12 cellular contexts compared by ENCODE assay signal in the genomic region with DNA sequence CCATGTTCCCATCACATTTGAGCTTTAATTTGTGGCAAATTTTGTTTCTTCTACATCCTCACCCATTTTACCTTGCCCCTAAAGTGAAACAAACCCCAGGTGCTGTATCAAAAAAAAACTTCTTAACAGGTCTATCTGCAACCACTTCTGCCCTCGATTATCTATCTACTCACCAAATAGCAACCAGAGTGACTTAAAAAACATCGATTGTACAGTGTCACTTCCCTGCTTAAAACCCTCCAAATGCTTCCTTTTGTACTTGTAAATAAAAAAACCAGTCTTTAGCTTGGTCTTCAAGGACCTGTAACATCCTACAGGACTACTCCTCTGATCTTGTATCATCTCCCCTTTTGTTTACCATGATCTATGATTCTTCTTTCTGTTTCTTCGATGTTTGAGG.
DNase-seq lines count a peak whose midpoint lies in the region; ATAC-seq and TF ChIP-seq lines count a peak whose summit lies in the region.
"Had no signal": no experiment of that assay in that cellular context is flagged by ENCODE, and none has a peak within 500 bp of the region (broad histone marks: within the 10 kb centered on the region; RNA-seq: fewer than 3 reads in every experiment).

No MANE protein-coding gene starts in this region.

- H3K36me3 ChIP-seq in DND-41 (ENCODE audit: insufficient read depth, low read length) (peaks cover 13% of the 10 kb centered on the region), MM.1S (replicated peaks; ENCODE audit: insufficient read depth, low read length) (no peaks in the 10 kb centered on the region), skeletal muscle tissue (ENCODE audit: control insufficient read depth in 3 of 3, insufficient read depth in 3 of 3, low read length in 3 of 3) (peaks cover 0 to 15% (median 2%) of the 10 kb centered on the region in 3 donors)

- H2AFZ ChIP-seq in DND-41 (ENCODE audit: low read depth, low read length) (no peak overlapping the region), MM.1S (ENCODE audit: low read length) (peak overlapping the region; percentile 76)

- no peak for DNase-seq in DND-41
- peak; percentile 19 for DNase-seq in MM.1S
- no peak for DNase-seq in caudate nucleus (lab: John Stamatoyannopoulos, UW)
- DNase-seq: activated CD4-positive, alpha-beta T cell treated with anti-CD3 and anti-CD28 coated beads, Interleukin-2, amount 50 U/mL, for 48 hours; NCI-H1105 treated with DMSO at 0.1 percent for 48 hours; NCI-H748 treated with DMSO at 0.1 percent for 48 hours had no signal

- peaks cover 4% of the 10 kb centered on the region; the same call in 1 of the 2 replicates for H3K79me2 ChIP-seq in DND-41 (ENCODE audit: insufficient read depth, low read length)
- H3K79me2 ChIP-seq in MM.1S (ENCODE audit: low read length), result peaks cover 4% of the 10 kb centered on the region; the same call in 1 of the 2 replicates

- H3K4me1 ChIP-seq in DND-41 (ENCODE audit: insufficient read depth, low read length) (peaks cover 28% of the 10 kb centered on the region), MM.1S (ENCODE audit: low read length) (peaks cover 21% of the 10 kb centered on the region), skeletal muscle tissue (ENCODE audit: control insufficient read depth in 3 of 3, insufficient read depth in 3 of 3, low read length in 3 of 3) (peaks cover 24 to 27% (median 24%) of the 10 kb centered on the region in 3 donors)

- peaks cover 20% of the 10 kb centered on the region for H3F3A ChIP-seq in MM.1S (ENCODE audit: insufficient read depth, low read length)

- no peaks in the 10 kb centered on the region for H3K9me2 ChIP-seq in MM.1S (replicated peaks; ENCODE audit: insufficient read depth, low read length)

- H3K4me3 ChIP-seq in DND-41 (ENCODE audit: low read depth in 1 of 2, low read length in 2 of 2) (no peak overlapping the region), MM.1S (ENCODE audit: low read length) (peak overlapping the region; percentile 27; the same call in 1 of the 2 replicates), skeletal muscle tissue (ENCODE audit: low read length in 3 of 3) (peak overlapping the region in 1 of 3 donors; percentile 16)

- H3K4me2 ChIP-seq in DND-41 (ENCODE audit: insufficient read depth, low read length) (no peak overlapping the region), MM.1S (ENCODE audit: low read depth, low read length) (peak overlapping the region; percentile 61)

- TF ChIP-seq CTCF in DND-41 (IDR thresholded peaks at IDR 0.05; ENCODE audit: borderline replicate concordance, extremely low read depth, low read length, poor library complexity, severe bottlenecking) (no peak), MM.1S (IDR thresholded peaks at IDR 0.05; ENCODE audit: low read length) (no peak)

- H3K27ac ChIP-seq in DND-41 (ENCODE audit: low read length) (peak overlapping the region; percentile 82), MM.1S (ENCODE audit: low read length) (peak overlapping the region; percentile 92; the same call in 1 of the 2 replicates), caudate nucleus (ENCODE audit: low read depth, low read length) (peak overlapping the region; percentile 41), skeletal muscle tissue (ENCODE audit: low read depth, low read length) (peak overlapping the region; percentile 77)

- H3K27me3 ChIP-seq in DND-41 (ENCODE audit: insufficient read depth, low read length, poor library complexity), result no peaks in the 10 kb centered on the region
- no peaks in the 10 kb centered on the region for H3K27me3 ChIP-seq in MM.1S (replicated peaks; ENCODE audit: insufficient read depth, low read length)
- no peaks in the 10 kb centered on the region for H3K27me3 ChIP-seq in skeletal muscle tissue (ENCODE audit: control insufficient read depth in 3 of 3, insufficient read depth in 3 of 3, low read length in 3 of 3)

- ATAC-seq in DND-41 (ENCODE audit: insufficient read depth, low read depth), result no peak
- no peak for ATAC-seq in GM19023 (IDR thresholded peaks at IDR 0.05; ENCODE audit: unreplicated experiment)
- ATAC-seq in HG02870 (IDR thresholded peaks at IDR 0.05; ENCODE audit: unreplicated experiment), result no peak
- no peak for ATAC-seq in HG02759 (IDR thresholded peaks at IDR 0.05; ENCODE audit: unreplicated experiment)
- ATAC-seq in GM21529 (IDR thresholded peaks at IDR 0.05; ENCODE audit: unreplicated experiment), result no peak
- ATAC-seq: SK-N-SH treated with all-trans-retinoic acid at 6 μM for 48 hours had no signal

- H4K20me1 ChIP-seq in DND-41 (ENCODE audit: insufficient read depth, low read length) (no peaks in the 10 kb centered on the region), MM.1S (ENCODE audit: insufficient read depth, low read length) (no peaks in the 10 kb centered on the region)

- H3K9ac ChIP-seq in DND-41 (ENCODE audit: low read depth, low read length), result no peak overlapping the region
- peak overlapping the region; percentile 66; the same call in 1 of the 2 replicates for H3K9ac ChIP-seq in MM.1S (ENCODE audit: low read length)
- peak overlapping the region in 1 of 3 donors; percentile 18 for H3K9ac ChIP-seq in skeletal muscle tissue (ENCODE audit: low read depth in 1 of 3, low read length in 3 of 3)

- H3K9me3 ChIP-seq in DND-41 (ENCODE audit: insufficient read depth, low read length, severe bottlenecking) (no peaks in the 10 kb centered on the region), MM.1S (replicated peaks; ENCODE audit: insufficient read depth, low read length) (no peaks in the 10 kb centered on the region), skeletal muscle tissue (ENCODE audit: control insufficient read depth in 3 of 3, low read length in 3 of 3) (no peaks in the 10 kb centered on the region)

Comparison
In these comparisons a context has a peak if more than half of its experiments do, and no peak if none do; other contexts are left out.
1. H3K27ac ChIP-seq: peak in every context shown above with its lines; median percentile 92 in MM.1S; 82 in DND-41; 77 in skeletal muscle tissue; 41 in caudate nucleus.